In the genomic region with DNA sequence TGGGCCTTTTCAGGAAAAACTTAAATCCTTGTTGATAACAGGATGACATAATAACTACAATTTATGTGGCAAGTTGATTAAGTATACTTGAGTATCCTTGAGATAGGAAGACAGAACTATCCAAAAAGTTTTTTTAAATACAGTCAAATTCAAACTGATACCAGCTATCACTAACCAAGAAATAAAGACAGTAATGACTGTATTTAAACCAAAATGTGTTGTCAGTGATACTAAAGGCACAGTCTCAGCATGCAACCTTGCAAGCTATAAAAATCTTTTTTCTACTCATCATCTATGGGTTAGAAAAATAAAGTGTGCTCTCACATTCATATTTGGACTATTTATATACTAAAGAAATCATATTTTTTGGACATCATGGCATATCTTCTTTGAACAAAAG, we compare ENCODE assay signal across 21 cellular contexts.
DNase-seq lines count a peak whose midpoint lies in the region; ATAC-seq, FAIRE-seq and TF ChIP-seq lines count a peak whose summit lies in the region.
"Had no signal": no experiment of that assay in that cellular context is flagged by ENCODE, and none has a peak within 500 bp of the region (broad histone marks: within the 10 kb centered on the region; RNA-seq: fewer than 3 reads in every experiment).

No MANE protein-coding gene starts in this region.

- H3K9me3 ChIP-seq in endocrine pancreas (ENCODE audit: control insufficient read depth, low read length), result no peaks in the 10 kb centered on the region
- H3K9me3 ChIP-seq: BE2C, Caco-2, HAP-1 had no signal

- intact Hi-C loops in left cardiac atrium (cut with DNase I), result no loop called here

- ATAC-seq in activated T-cell treated with anti-CD3 and anti-CD28 coated beads, Interleukin-2, amount 50 U/mL, for 72 hours (replicated peaks in 1 of 2), result peak; percentile 62 to 70
- ATAC-seq in HG02973 (IDR thresholded peaks at IDR 0.05; ENCODE audit: unreplicated experiment), result peak; percentile 53
- ATAC-seq in left cardiac atrium, result no peak

- no peak overlapping the region for H3K27ac Mint-ChIP-seq in activated T-cell treated with anti-CD3 and anti-CD28 coated beads, Interleukin-2, amount 50 U/mL, for 72 hours
- H3K27ac Mint-ChIP-seq: CD4-positive, CD25-positive, alpha-beta regulatory T cell; CD8-positive, alpha-beta memory T cell had no signal

- H3K4me3 ChIP-seq in endocrine pancreas (ENCODE audit: control insufficient read depth, insufficient read depth, low read length), result peak overlapping the region; percentile 49
- H3K4me3 ChIP-seq: GM23248, HAP-1, K562 had no signal

- peaks cover 7% of the 10 kb centered on the region for H3K4me1 Mint-ChIP-seq in activated T-cell treated with anti-CD3 and anti-CD28 coated beads, Interleukin-2, amount 50 U/mL, for 72 hours (ENCODE audit: low read depth)
- H3K4me1 Mint-ChIP-seq: CD8-positive, alpha-beta memory T cell had no signal

- no peak overlapping the region for H3K4me3 Mint-ChIP-seq in activated T-cell treated with anti-CD3 and anti-CD28 coated beads, Interleukin-2, amount 50 U/mL, for 72 hours
- H3K4me3 Mint-ChIP-seq: CD4-positive, CD25-positive, alpha-beta regulatory T cell; CD8-positive, alpha-beta memory T cell had no signal

- H3K36me3 ChIP-seq in endocrine pancreas (ENCODE audit: control insufficient read depth, insufficient read depth, low read length), result no peaks in the 10 kb centered on the region

- FAIRE-seq in GM12892 (lab: Jason Lieb, UNC), result no peak
- FAIRE-seq: D721Med, G401.6, GM19239, HTR-8/SVneo, K562 had no signal

- H3K9me3 Mint-ChIP-seq in activated T-cell treated with anti-CD3 and anti-CD28 coated beads, Interleukin-2, amount 50 U/mL, for 72 hours, result no peaks in the 10 kb centered on the region
- H3K9me3 Mint-ChIP-seq: CD4-positive, CD25-positive, alpha-beta regulatory T cell; CD8-positive, alpha-beta memory T cell had no signal

- H3K36me3 Mint-ChIP-seq in activated T-cell treated with anti-CD3 and anti-CD28 coated beads, Interleukin-2, amount 50 U/mL, for 72 hours (ENCODE audit: insufficient read depth in 2 of 2), result peaks cover 2 to 11% of the 10 kb centered on the region in 2 donors

- peaks cover 9% of the 10 kb centered on the region for H3K4me1 ChIP-seq in endocrine pancreas (ENCODE audit: control insufficient read depth, insufficient read depth, low read length)
- H3K4me1 ChIP-seq: BE2C, Caco-2 had no signal

- H3K27me3 Mint-ChIP-seq in activated T-cell treated with anti-CD3 and anti-CD28 coated beads, Interleukin-2, amount 50 U/mL, for 72 hours (ENCODE audit: low read depth), result no peaks in the 10 kb centered on the region
- H3K27me3 Mint-ChIP-seq: CD4-positive, CD25-positive, alpha-beta regulatory T cell had no signal

- no peak overlapping the region for H3K9ac ChIP-seq in endocrine pancreas (ENCODE audit: control insufficient read depth, insufficient read depth, low read length)
- H3K9ac ChIP-seq: GM23248 had no signal

- no peak for DNase-seq in activated T-cell treated with anti-CD3 and anti-CD28 coated beads, Interleukin-2, amount 50 U/mL, for 72 hours
- DNase-seq in activated T-cell treated with anti-CD3 and anti-CD28 coated beads for 4 hours (no peak), left cardiac atrium (no peak), GM12892 (ENCODE audit: insufficient read length) (no peak)
- no peak for DNase-seq in stimulated activated CD4-positive, alpha-beta T cell treated with anti-CD3 and anti-CD28 coated beads, Interleukin-12 subunit alpha, Interleukin-12 subunit beta, amount 100 ng/mL, for 4 hours
- DNase-seq: ACHN; BE2C; C1 segment of cervical spinal cord; CD4-positive, CD25-positive, alpha-beta regulatory T cell; CD8-positive, alpha-beta memory T cell; GM23248; IMR-90 had no signal

- no peak for TF ChIP-seq POLR2A in GM12892 (IDR thresholded peaks at IDR 0.05; ENCODE audit: low read depth, low read length)

- H3K27me3 ChIP-seq in endocrine pancreas (ENCODE audit: control insufficient read depth, insufficient read depth, low read length), result no peaks in the 10 kb centered on the region
- H3K27me3 ChIP-seq: BE2C had no signal

Comparison
In these comparisons a context has a peak if more than half of its experiments do, and no peak if none do; other contexts are left out.
1. ATAC-seq: peak in activated T-cell treated with anti-CD3 and anti-CD28 coated beads, Interleukin-2, amount 50 U/mL, for 72 hours (2 of 2) and HG02973 (single experiment); none in left cardiac atrium (0 of 2).